17 cellular contexts compared by ENCODE assay signal in the genomic region with DNA sequence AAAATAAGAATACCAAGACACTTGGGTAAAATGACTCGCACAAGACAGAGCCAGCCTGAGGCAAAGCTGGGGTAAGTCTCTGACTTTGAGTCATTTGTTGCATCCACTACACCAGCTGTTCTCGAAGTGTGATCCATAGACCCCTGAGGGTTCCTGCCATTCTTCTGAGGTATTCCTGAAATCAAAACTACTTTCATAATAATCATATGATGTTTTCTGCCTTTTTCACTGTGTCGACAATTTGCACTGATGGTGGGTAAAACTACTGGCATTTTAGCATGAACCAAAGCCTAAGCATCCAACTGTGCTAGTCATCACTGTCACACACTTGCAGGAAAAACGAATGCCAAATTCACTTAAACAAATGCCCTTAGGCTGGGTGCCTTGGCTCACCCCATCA.
A peak's percentile ranks its signal among the peaks of the same experiment; 100 is the strongest.
DNase-seq lines count a peak whose midpoint lies in the region; ATAC-seq, FAIRE-seq and TF ChIP-seq lines count a peak whose summit lies in the region.
"Had no signal": no experiment of that assay in that cellular context is flagged by ENCODE, and none has a peak within 500 bp of the region (broad histone marks: within the 10 kb centered on the region; RNA-seq: fewer than 3 reads in every experiment).

No MANE protein-coding gene starts in this region.

- H3K4me3 ChIP-seq in astrocyte (ENCODE audit: insufficient read depth, low read depth, low read length) = no peak overlapping the region
- H3K4me3 ChIP-seq: spleen, thoracic aorta had no signal

- no peak for ATAC-seq in GM18505 (IDR thresholded peaks at IDR 0.05; ENCODE audit: unreplicated experiment)
- ATAC-seq: HepG2, WTC11 had no signal

- no peaks in the 10 kb centered on the region for H3K27me3 Mint-ChIP-seq in astrocyte (ENCODE audit: low read depth, unreplicated experiment)
- H3K27me3 Mint-ChIP-seq: B cell had no signal

- H3K4me1 Mint-ChIP-seq in astrocyte (ENCODE audit: low read depth, unreplicated experiment) = peaks cover 15% of the 10 kb centered on the region

- no peaks in the 10 kb centered on the region for H3K36me3 ChIP-seq in astrocyte (ENCODE audit: insufficient read depth, low read length)
- H3K36me3 ChIP-seq: spleen, thoracic aorta had no signal

- no peaks in the 10 kb centered on the region for H4K20me1 ChIP-seq in astrocyte (ENCODE audit: insufficient read depth, low read length)

- no peak for TF ChIP-seq CTCF in astrocyte (IDR thresholded peaks at IDR 0.05; ENCODE audit: insufficient read depth, low read depth, low read length)

- H3K9ac ChIP-seq in astrocyte (ENCODE audit: low read length) = no peak overlapping the region

- H3K27me3 ChIP-seq in astrocyte (ENCODE audit: insufficient read depth, low read length) (no peaks in the 10 kb centered on the region), layer of hippocampus (ENCODE audit: control insufficient read depth, insufficient read depth, low read length) (no peaks in the 10 kb centered on the region)
- H3K27me3 ChIP-seq: spleen had no signal

- H3K4me1 ChIP-seq in astrocyte (ENCODE audit: insufficient read depth, low read length) = peaks cover 4% of the 10 kb centered on the region

- no peaks in the 10 kb centered on the region for H3K79me2 ChIP-seq in astrocyte (ENCODE audit: insufficient read depth, low read length)

- H3K9me3 Mint-ChIP-seq in astrocyte (ENCODE audit: unreplicated experiment) = peaks cover 3% of the 10 kb centered on the region

- H3K4me2 ChIP-seq in astrocyte (ENCODE audit: low read length) = no peak overlapping the region

- no peak overlapping the region for H3K27ac Mint-ChIP-seq in astrocyte (ENCODE audit: unreplicated experiment)
- H3K27ac Mint-ChIP-seq: B cell; dendritic cell treated with granulocyte-macrophage colony-stimulating factor and Interleukin-4, amounts not matched to agents 40 ng/mL and 50 ng/mL, for 4 days; WTC11 had no signal

- no peak for TF ChIP-seq POLR2A in H54 (IDR thresholded peaks at IDR 0.05; ENCODE audit: low read depth, low read length)
- no peak for TF ChIP-seq POLR2A in GM18505 (IDR thresholded peaks at IDR 0.05; ENCODE audit: borderline replicate concordance, extremely low read depth, insufficient read depth, insufficient read length)

- H3K36me3 Mint-ChIP-seq in astrocyte (ENCODE audit: low read depth, unreplicated experiment) = no peaks in the 10 kb centered on the region

- FAIRE-seq in H54 (lab: Jason Lieb, UNC) = peak; percentile 73
- no peak for FAIRE-seq in astrocyte (lab: Jason Lieb, UNC)
- FAIRE-seq: HepG2 had no signal

- DNase-seq in AG20443 (ENCODE audit: low spot score) (peak; percentile 36), H54 (ENCODE audit: insufficient read length, low spot score) (peak; percentile 34), astrocyte (ENCODE audit: low read depth) (peak; percentile 27), NCI-H345 treated with DMSO at 0.1 percent for 48 hours (lab: John Stamatoyannopoulos, UW; ENCODE audit: unreplicated experiment) (no peak), NCI-H1092 (lab: John Stamatoyannopoulos, UW) (no peak), RPMI8226 (no peak)
- DNase-seq: DMS 273 treated with DMSO at 0.1 percent for 48 hours, NCI-H1092 treated with DMSO at 0.1 percent for 48 hours, NCI-H226, spleen had no signal

- peak overlapping the region; percentile 3 for H2AFZ ChIP-seq in astrocyte (ENCODE audit: low read depth, low read length)

- H3K9me3 ChIP-seq in astrocyte (ENCODE audit: insufficient read depth, low read depth, low read length) = no peaks in the 10 kb centered on the region
- H3K9me3 ChIP-seq: thoracic aorta had no signal

- no peak overlapping the region for H3K4me3 Mint-ChIP-seq in astrocyte (ENCODE audit: unreplicated experiment)
- H3K4me3 Mint-ChIP-seq: B cell; dendritic cell treated with granulocyte-macrophage colony-stimulating factor and Interleukin-4, amounts not matched to agents 40 ng/mL and 50 ng/mL, for 4 days; WTC11 had no signal

- H3K27ac ChIP-seq in astrocyte (ENCODE audit: low read depth, low read length) (no peak overlapping the region), layer of hippocampus (ENCODE audit: low read depth, low read length) (peak overlapping the region; percentile 89)
- H3K27ac ChIP-seq: spleen, thoracic aorta had no signal

Comparison
In these comparisons a context has a peak if more than half of its experiments do, and no peak if none do; other contexts are left out.
1. DNase-seq: peak in AG20443 (single experiment), H54 (single experiment) and astrocyte (single experiment); none in NCI-H345 treated with DMSO at 0.1 percent for 48 hours (single experiment), NCI-H1092 (single experiment) and RPMI8226 (single experiment).